Comparison of ENCODE assay signal across 8 cellular contexts in genomic region chr1:155308493-155309422, GRCh38. TPM values are rescaled to one million over a fixed set of nuclear protein-coding genes. Genes with fewer than 3 reads are reported as not detected.
A peak's percentile ranks its signal among the peaks of the same experiment; 100 is the strongest.
DNase-seq lines count a peak whose midpoint lies in the region; ATAC-seq and TF ChIP-seq lines count a peak whose summit lies in the region.

Gene FDPS (plus strand): TSS chr1:155308866. CDS start chr1:155309790, 924 bp downstream.

- H3F3A ChIP-seq in PC-3 (ENCODE audit: low read length, unreplicated experiment) = no peaks in the 10 kb centered on the region

- TF ChIP-seq RAD21 in Ishikawa (IDR thresholded peaks at IDR 0.05; ENCODE audit: low read depth) = no peak

- H3K9ac ChIP-seq in PC-3 (ENCODE audit: low read length) = peak within 1 kb of the TSS; percentile 96

- CTCF ChIA-PET in PC-3 (lab: Charles Lee) = no interaction called here

- H3K9me3 ChIP-seq in PC-3 (ENCODE audit: low read length) (no peaks in the 10 kb centered on the region), mucosa of descending colon (no peaks in the 10 kb centered on the region)

- ATAC-seq in GM21576 (IDR thresholded peaks at IDR 0.05; ENCODE audit: unreplicated experiment) (peak; percentile 96), PC-3 (peak; percentile 97), mucosa of descending colon (peak; percentile 97)

- POLR2A ChIA-PET in PC-3 (lab: Charles Lee; ENCODE audit: unreplicated experiment) = interaction anchor here (0.6 kb wide), 1 partner anchor 101 kb away, joined by 7 read pairs; no protein-coding TSS in a partner anchor

- DNase-seq in DMS114 treated with DMSO at 0.1 percent for 48 hours (lab: John Stamatoyannopoulos, UW; ENCODE audit: unreplicated experiment) (peak; percentile 100), PC-3 (peak; percentile 100), activated T-cell treated with anti-CD3 and anti-CD28 coated beads for 48 hours (ENCODE audit: low read depth) (peak; percentile 96), epithelial cell of esophagus (ENCODE audit: low read depth) (peak; percentile 100), mucosa of descending colon (peak; percentile 98 to 100 (median 98))
- DNase-seq in stimulated activated CD8-positive, alpha-beta memory T cell treated with anti-CD3 and anti-CD28 coated beads, Interleukin-4, amount 100 ng/mL, for 24 hours (ENCODE audit: low read depth) = peak; percentile 95

- peaks cover 43% of the 10 kb centered on the region for H3K79me2 ChIP-seq in PC-3 (ENCODE audit: low read length)

- BruUV-seq in PC-3 (replicated peaks; lab: Mats Ljungman, UMichigan) = TSS peak; percentile 93

- H3K4me3 ChIP-seq in PC-3 (ENCODE audit: low read length) (peak within 1 kb of the TSS; percentile 92), epithelial cell of esophagus (ENCODE audit: low read length) (peak within 1 kb of the TSS; percentile 98), mucosa of descending colon (peak within 1 kb of the TSS; percentile 68)

- peak; percentile 51; the same call in 1 of the 2 replicates for TF ChIP-seq EP300 in Ishikawa (IDR thresholded peaks at IDR 0.05; ENCODE audit: borderline replicate concordance)

- peak within 1 kb of the TSS; percentile 81 for H2AFZ ChIP-seq in PC-3 (ENCODE audit: low read length)

- peak within 1 kb of the TSS; percentile 85 for H3K27ac ChIP-seq in PC-3 (ENCODE audit: low read length)

- H3K4me1 ChIP-seq in PC-3 (ENCODE audit: insufficient read depth, low read length) = peaks cover 17% of the 10 kb centered on the region; the same call in 1 of the 2 replicates
- peaks cover 13% of the 10 kb centered on the region for H3K4me1 ChIP-seq in mucosa of descending colon (ENCODE audit: low read depth)

- H4K20me1 ChIP-seq in PC-3 (ENCODE audit: low read length) = no peaks in the 10 kb centered on the region

- TF ChIP-seq CTCF in PC-3 (conservative IDR thresholded peaks at IDR 0.05; ENCODE audit: low read depth, low read length) = no peak
- TF ChIP-seq CTCF in epithelial cell of esophagus (IDR thresholded peaks at IDR 0.05; ENCODE audit: insufficient read depth, low read depth, low read length, missing control alignments) = no peak
- TF ChIP-seq CTCF in mucosa of descending colon (IDR thresholded peaks at IDR 0.05) = peak; percentile 17

- no peaks in the 10 kb centered on the region for H3K27me3 ChIP-seq in PC-3 (ENCODE audit: low read length)

- peak within 1 kb of the TSS; percentile 93 for H3K4me2 ChIP-seq in PC-3 (ENCODE audit: low read length)

- intact Hi-C loops in PC-3 (cut with micrococcal nuclease) (loop anchor here (1.0 to 2.0 kb wide), 3 partner anchors 15 to 64 kb away; partner anchors contain the start of gene HCN3), mucosa of descending colon (cut with DNase I, micrococcal nuclease) (no loop called here)

- H3K36me3 ChIP-seq in PC-3 (ENCODE audit: low read depth, low read length) (peaks cover 24% of the 10 kb centered on the region), mucosa of descending colon (ENCODE audit: low read depth) (peaks cover 3% of the 10 kb centered on the region)

- H3K9me2 ChIP-seq in PC-3 (replicated peaks; ENCODE audit: low read length) = no peaks in the 10 kb centered on the region

TF ChIP-seq in Ishikawa, 13 proteins besides CTCF, POLR2A, EP300 and RAD21:
- peak; percentile 94 for TF ChIP-seq CREB1 (IDR thresholded peaks at IDR 0.05; ENCODE audit: low read depth)
- TF ChIP-seq NFIC (IDR thresholded peaks at IDR 0.05) = peak; percentile 54
- TF ChIP-seq EGR1 (IDR thresholded peaks at IDR 0.05) = no peak
- peak; percentile 87 for TF ChIP-seq MAX (IDR thresholded peaks at IDR 0.05)
- TF ChIP-seq TAF1 (IDR thresholded peaks at IDR 0.05; ENCODE audit: low read depth) = peak; percentile 83
- TF ChIP-seq, protein P1, sequence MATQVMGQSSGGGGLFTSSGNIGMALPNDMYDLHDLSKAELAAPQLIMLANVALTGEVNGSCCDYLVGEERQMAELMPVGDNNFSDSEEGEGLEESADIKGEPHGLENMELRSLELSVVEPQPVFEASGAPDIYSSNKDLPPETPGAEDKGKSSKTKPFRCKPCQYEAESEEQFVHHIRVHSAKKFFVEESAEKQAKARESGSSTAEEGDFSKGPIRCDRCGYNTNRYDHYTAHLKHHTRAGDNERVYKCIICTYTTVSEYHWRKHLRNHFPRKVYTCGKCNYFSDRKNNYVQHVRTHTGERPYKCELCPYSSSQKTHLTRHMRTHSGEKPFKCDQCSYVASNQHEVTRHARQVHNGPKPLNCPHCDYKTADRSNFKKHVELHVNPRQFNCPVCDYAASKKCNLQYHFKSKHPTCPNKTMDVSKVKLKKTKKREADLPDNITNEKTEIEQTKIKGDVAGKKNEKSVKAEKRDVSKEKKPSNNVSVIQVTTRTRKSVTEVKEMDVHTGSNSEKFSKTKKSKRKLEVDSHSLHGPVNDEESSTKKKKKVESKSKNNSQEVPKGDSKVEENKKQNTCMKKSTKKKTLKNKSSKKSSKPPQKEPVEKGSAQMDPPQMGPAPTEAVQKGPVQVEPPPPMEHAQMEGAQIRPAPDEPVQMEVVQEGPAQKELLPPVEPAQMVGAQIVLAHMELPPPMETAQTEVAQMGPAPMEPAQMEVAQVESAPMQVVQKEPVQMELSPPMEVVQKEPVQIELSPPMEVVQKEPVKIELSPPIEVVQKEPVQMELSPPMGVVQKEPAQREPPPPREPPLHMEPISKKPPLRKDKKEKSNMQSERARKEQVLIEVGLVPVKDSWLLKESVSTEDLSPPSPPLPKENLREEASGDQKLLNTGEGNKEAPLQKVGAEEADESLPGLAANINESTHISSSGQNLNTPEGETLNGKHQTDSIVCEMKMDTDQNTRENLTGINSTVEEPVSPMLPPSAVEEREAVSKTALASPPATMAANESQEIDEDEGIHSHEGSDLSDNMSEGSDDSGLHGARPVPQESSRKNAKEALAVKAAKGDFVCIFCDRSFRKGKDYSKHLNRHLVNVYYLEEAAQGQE (IDR thresholded peaks at IDR 0.05; ENCODE audit: low read depth) = 0 out of 2 replicates have a peak, but pooled peaks have one; percentile 19
- TF ChIP-seq TCF12 (IDR thresholded peaks at IDR 0.05; ENCODE audit: low read depth) = peak; percentile 74
- peak; percentile 88 for TF ChIP-seq USF1 (IDR thresholded peaks at IDR 0.05)
- 0 out of 2 replicates have a peak, but pooled peaks have one; percentile 8 for TF ChIP-seq FOXM1 (IDR thresholded peaks at IDR 0.05; ENCODE audit: borderline replicate concordance, low read depth)
- peak; percentile 62; the same call in 1 of the 2 replicates for TF ChIP-seq YY1 (IDR thresholded peaks at IDR 0.05; ENCODE audit: low read depth)
- no peak; the same call in 1 of the 2 replicates for TF ChIP-seq TEAD4 (IDR thresholded peaks at IDR 0.05)
- no peak for TF ChIP-seq CEBPB (IDR thresholded peaks at IDR 0.05)

RNA-seq across cellular contexts. Expression of gene FDPS, which starts in this region (rescaled TPM):
- total RNA-seq in PC-3 (2014; rRNA removed) (301 and 313 TPM in 2 replicates), mucosa of descending colon (100 to 1,000 TPM; 130 to 244 (median 222) TPM)

Comparison
In these comparisons a context has a peak if more than half of its experiments do, and no peak if none do; other contexts are left out.
1. Peak in every context shown above with its lines: DNase-seq, ATAC-seq, H3K4me3 ChIP-seq and H3K27ac ChIP-seq.